3 cellular contexts compared by ENCODE assay signal in genomic region chr19:6864325-6864724, GRCh38. TPM values are rescaled to one million over a fixed set of nuclear protein-coding genes. Genes with fewer than 3 reads are reported as not detected.
"Had no signal": no experiment of that assay in that cellular context is flagged by ENCODE, and none has a peak within 500 bp of the region (broad histone marks: within the 10 kb centered on the region; RNA-seq: fewer than 3 reads in every experiment).

No MANE protein-coding gene starts in this region.

RNA-seq across cellular contexts. Expression of gene ADGRE1, which starts 23.1 kb away (rescaled TPM):
- total RNA-seq: HT-29, PC-3, SJCRH30 had no signal
